Comparison of ENCODE assay signal across 12 cellular contexts in genomic region chr12:43370299-43370698, GRCh38.
DNase-seq lines count a peak whose midpoint lies in the region; ATAC-seq, FAIRE-seq and TF ChIP-seq lines count a peak whose summit lies in the region.
"Had no signal": no experiment of that assay in that cellular context is flagged by ENCODE, and none has a peak within 500 bp of the region (broad histone marks: within the 10 kb centered on the region; RNA-seq: fewer than 3 reads in every experiment).

No MANE protein-coding gene starts in this region.

- H3K4me1 ChIP-seq in endothelial cell of umbilical vein (ENCODE audit: control insufficient read depth, extremely low read depth, insufficient read depth, low read length): no peaks in the 10 kb centered on the region
- H3K4me1 ChIP-seq in ascending aorta: no peaks in the 10 kb centered on the region

- dilution Hi-C loops in endothelial cell of umbilical vein (cut with MboI; ENCODE audit: extremely low pct_ligation_motif_present, low sequenced_read_pairs): no loop called here

- H3K4me3 ChIP-seq in endothelial cell of umbilical vein (replicated peaks in 1 of 3; ENCODE audit: insufficient read depth in 1 of 3, low read depth in 1 of 3, low read length in 3 of 3): no peak overlapping the region
- no peak overlapping the region for H3K4me3 ChIP-seq in ascending aorta
- H3K4me3 ChIP-seq: thoracic aorta had no signal

- intact Hi-C loops in endothelial cell of umbilical vein (cut with micrococcal nuclease): no loop called here
- intact Hi-C loops in ascending aorta (cut with DNase I): no loop called here

- POLR2A ChIA-PET in endothelial cell of umbilical vein (lab: Charles Lee): no interaction called here

- H3K27me3 ChIP-seq in endothelial cell of umbilical vein (ENCODE audit: control insufficient read depth in 2 of 2, insufficient read depth in 2 of 2, low read length in 2 of 2) (no peaks in the 10 kb centered on the region), ascending aorta (no peaks in the 10 kb centered on the region)

- no peaks in the 10 kb centered on the region for H3K9me1 ChIP-seq in endothelial cell of umbilical vein (replicated peaks; ENCODE audit: control insufficient read depth, extremely low read depth, insufficient read depth, low read length)

- DNase-seq in HK-2 (ENCODE audit: unreplicated experiment) (peak; percentile 1), OCI-M1 (lab: John Stamatoyannopoulos, UW) (peak; percentile 31), endothelial cell of umbilical vein (ENCODE audit: low read depth, low spot score) (peak; percentile 3), renal cortical epithelial cell (ENCODE audit: low read depth) (peak; percentile 90), ascending aorta (ENCODE audit: low spot score in 2 of 2) (no peak), cortex of kidney (lab: John Stamatoyannopoulos, UW) (no peak)
- DNase-seq in activated CD4-positive, alpha-beta T cell treated with anti-CD3 and anti-CD28 coated beads, Interleukin-2, amount 50 U/mL, for 4 hours: no peak
- DNase-seq: NCI-H1436, right cardiac atrium had no signal

- H3K4me2 ChIP-seq in endothelial cell of umbilical vein (ENCODE audit: insufficient read depth, low read length): no peak overlapping the region

- CTCF ChIA-PET in endothelial cell of umbilical vein (lab: Charles Lee): no interaction called here

- no peak for FAIRE-seq in endothelial cell of umbilical vein (lab: Jason Lieb, UNC)

- H3K79me2 ChIP-seq in endothelial cell of umbilical vein (ENCODE audit: control insufficient read depth, insufficient read depth, low read length): no peaks in the 10 kb centered on the region

- no peak overlapping the region for H3K27ac ChIP-seq in endothelial cell of umbilical vein (ENCODE audit: insufficient read depth, low read depth, low read length)
- no peak overlapping the region for H3K27ac ChIP-seq in ascending aorta
- H3K27ac ChIP-seq: thoracic aorta had no signal

- no peak for TF ChIP-seq CTCF in endothelial cell of umbilical vein (IDR thresholded peaks at IDR 0.05; ENCODE audit: extremely low read depth in 1 of 2, insufficient read depth in 1 of 2, low read depth in 1 of 2, low read length in 2 of 2)
- TF ChIP-seq CTCF in ascending aorta (IDR thresholded peaks at IDR 0.05): no peak

- no TSS peak for BruUV-seq in endothelial cell of umbilical vein (replicated peaks; lab: Mats Ljungman, UMichigan)

- no peak overlapping the region for H2AFZ ChIP-seq in endothelial cell of umbilical vein (ENCODE audit: low read depth, low read length)

- TF ChIP-seq POLR2A in endothelial cell of umbilical vein (IDR thresholded peaks at IDR 0.05; ENCODE audit: low read depth, low read length): no peak

- H3K9me3 ChIP-seq in endothelial cell of umbilical vein (replicated peaks; ENCODE audit: control insufficient read depth, insufficient read depth, low read length): no peaks in the 10 kb centered on the region
- H3K9me3 ChIP-seq in ascending aorta: no peaks in the 10 kb centered on the region
- H3K9me3 ChIP-seq: thoracic aorta had no signal

- ATAC-seq in GM21786 (IDR thresholded peaks at IDR 0.05; ENCODE audit: unreplicated experiment): no peak
- ATAC-seq: activated naive CD4-positive, alpha-beta T cell treated with anti-CD3 and anti-CD28 coated beads, Interleukin-2, amount 50 U/mL, for 72 hours; right cardiac atrium had no signal

- no peaks in the 10 kb centered on the region for H4K20me1 ChIP-seq in endothelial cell of umbilical vein (replicated peaks; ENCODE audit: control insufficient read depth, extremely low read depth, insufficient read depth, low read length)

- H3K9ac ChIP-seq in endothelial cell of umbilical vein (replicated peaks; ENCODE audit: extremely low read depth, insufficient read depth, low read length): no peak overlapping the region

- no peaks in the 10 kb centered on the region for H3K36me3 ChIP-seq in endothelial cell of umbilical vein (ENCODE audit: control insufficient read depth in 2 of 2, extremely low read depth in 1 of 2, insufficient read depth in 2 of 2, low read length in 2 of 2)
- H3K36me3 ChIP-seq in ascending aorta: no peaks in the 10 kb centered on the region
- H3K36me3 ChIP-seq: thoracic aorta had no signal

TF ChIP-seq in endothelial cell of umbilical vein, 7 proteins besides CTCF, POLR2A, EP300 and RAD21:
- TF ChIP-seq GATA2 (IDR thresholded peaks at IDR 0.05; ENCODE audit: insufficient read depth, insufficient read length, low read depth, low read length) (no peak), MAX (IDR thresholded peaks at IDR 0.05; ENCODE audit: insufficient read depth, insufficient read length) (no peak), POLR2AphosphoS5 (IDR thresholded peaks at IDR 0.05; ENCODE audit: insufficient read depth, low read depth, low read length) (no peak), JUN (IDR thresholded peaks at IDR 0.05; ENCODE audit: borderline replicate concordance, insufficient read depth, insufficient read length, low read depth) (peak; percentile 30), FOS (IDR thresholded peaks at IDR 0.05; ENCODE audit: borderline replicate concordance, insufficient read depth, low read length) (peak; percentile 34)

Comparison
In these comparisons a context has a peak if more than half of its experiments do, and no peak if none do; other contexts are left out.
1. DNase-seq: peak in HK-2 (single experiment), OCI-M1 (single experiment), endothelial cell of umbilical vein (single experiment) and renal cortical epithelial cell (single experiment); none in ascending aorta (0 of 2), activated CD4-positive, alpha-beta T cell treated with anti-CD3 and anti-CD28 coated beads, Interleukin-2, amount 50 U/mL, for 4 hours (0 of 2) and cortex of kidney (single experiment).